19 cellular contexts compared by ENCODE assay signal in the genomic region with DNA sequence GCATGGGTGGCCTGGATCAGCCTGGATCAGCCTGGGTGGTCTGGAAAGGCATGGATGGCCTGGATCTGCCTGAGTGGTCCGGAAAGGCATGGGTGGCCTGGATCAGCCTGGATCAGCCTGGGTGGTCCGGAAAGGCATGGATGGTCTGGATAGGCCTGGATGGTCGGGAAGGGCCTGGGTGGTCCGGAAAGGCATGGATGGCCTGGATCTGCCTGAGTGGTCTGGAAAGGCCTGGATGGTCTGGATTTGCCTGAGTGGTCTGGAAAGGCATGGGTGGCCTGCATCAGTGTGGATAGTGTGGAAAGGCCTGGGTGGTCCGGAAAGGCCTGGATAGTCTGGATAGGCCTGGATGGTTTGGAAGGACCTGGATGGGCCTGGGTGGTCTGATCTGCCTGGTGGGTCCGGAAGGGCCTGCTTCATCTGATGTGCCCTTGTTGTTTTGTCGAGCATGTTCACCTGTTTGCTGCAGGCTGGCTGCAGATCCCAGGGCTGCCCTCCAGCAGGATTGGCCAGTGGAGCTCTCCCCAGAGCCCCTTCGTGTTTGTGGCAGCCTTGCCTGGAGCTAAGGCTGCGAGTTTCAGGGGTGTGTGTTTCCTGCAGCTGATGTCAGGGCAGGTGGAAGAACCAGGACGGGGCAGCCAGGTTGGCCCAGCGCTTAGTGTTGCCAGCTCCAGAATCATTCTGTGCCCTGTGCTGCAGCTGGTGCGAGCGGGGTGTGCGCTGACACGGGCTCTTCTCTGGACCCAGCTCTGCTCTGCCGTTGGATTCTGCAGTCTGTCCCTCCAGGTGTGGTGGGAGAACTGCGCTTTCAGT. TPM values are rescaled to one million over a fixed set of nuclear protein-coding genes. Genes with fewer than 3 reads are reported as not detected.
DNase-seq lines count a peak whose midpoint lies in the region; ATAC-seq and TF ChIP-seq lines count a peak whose summit lies in the region.
"Had no signal": no experiment of that assay in that cellular context is flagged by ENCODE, and none has a peak within 500 bp of the region (broad histone marks: within the 10 kb centered on the region; RNA-seq: fewer than 3 reads in every experiment).

No MANE protein-coding gene starts in this region.

- DNase-seq in right cardiac atrium (peak in 2 of 3 donors; percentile 17 to 19), left ventricle myocardium inferior (no peak), adipocyte (ENCODE audit: low read depth) (no peak), left kidney (ENCODE audit: low read depth, low spot score) (peak; percentile 36), right lobe of liver (no peak), AG20443 (ENCODE audit: low spot score) (no peak)
- no peak for DNase-seq in stimulated activated naive B cell treated with anti-CD40 and anti-IgM and Interleukin-4, amounts not matched to agents 10 μg/mL and 1 μg/mL and 100 μg/mL, for 72 hours
- DNase-seq: BE2C; CD4-positive, alpha-beta T cell; COR-L47; DMS79; KG1; NCI-H1105 treated with DMSO at 0.1 percent for 48 hours; NCI-H2029 treated with DMSO at 0.1 percent for 48 hours; NCI-H2171; NCI-H526 had no signal

- no peak for ATAC-seq in right cardiac atrium
- ATAC-seq in right lobe of liver: no peak
- no peak for ATAC-seq in GM21723 (IDR thresholded peaks at IDR 0.05; ENCODE audit: unreplicated experiment)
- ATAC-seq in stimulated activated naive B cell treated with anti-CD40 and anti-IgM and Interleukin-4, amounts not matched to agents 10 μg/mL and 1 μg/mL and 100 μg/mL, for 72 hours (replicated peaks): no peak
- ATAC-seq: A549 had no signal

- H3K9ac ChIP-seq in adipocyte (ENCODE audit: low read length): peak overlapping the region; percentile 49

- no peak overlapping the region for H3K4me3 ChIP-seq in right cardiac atrium (ENCODE audit: low read length)
- no peak overlapping the region for H3K4me3 ChIP-seq in left ventricle myocardium inferior
- H3K4me3 ChIP-seq in adipocyte (ENCODE audit: low read length): no peak overlapping the region
- no peak overlapping the region for H3K4me3 ChIP-seq in right lobe of liver
- H3K4me3 ChIP-seq: A549, SK-N-MC had no signal

- 95% methylated on average over 17 of the region's 17 CpGs for WGBS in right cardiac atrium
- 80% methylated on average over 5 of the region's 17 CpGs for WGBS in right lobe of liver (ENCODE audit: insufficient coverage, low coverage, low lambda C conversion rate, missing lambda C conversion rate)

- H3K27me3 ChIP-seq in right cardiac atrium (ENCODE audit: control insufficient read depth, insufficient read depth) (no peaks in the 10 kb centered on the region), left ventricle myocardium inferior (ENCODE audit: low read depth) (no peaks in the 10 kb centered on the region), adipocyte (replicated peaks; ENCODE audit: control insufficient read depth, insufficient read depth, low read length) (no peaks in the 10 kb centered on the region), right lobe of liver (no peaks in the 10 kb centered on the region)
- H3K27me3 ChIP-seq: BE2C had no signal

- no peak overlapping the region for H3K27ac ChIP-seq in right cardiac atrium (ENCODE audit: low read length)
- H3K27ac ChIP-seq in left ventricle myocardium inferior (replicated peaks): no peak overlapping the region
- H3K27ac ChIP-seq in right lobe of liver: no peak overlapping the region
- H3K27ac ChIP-seq: A549, SK-N-MC had no signal

- TF ChIP-seq POLR2A in right lobe of liver (IDR thresholded peaks at IDR 0.05): no peak

- intact Hi-C loops in right cardiac atrium (cut with DNase I) (loop anchor here in 3 of 4 donors (5.0 to 10.0 kb wide), 3 partner anchors 106 to 153 kb away; a partner anchor contains a TSS), left ventricle myocardium inferior (cut with micrococcal nuclease) (no loop called here), right lobe of liver (cut with DNase I) (loop anchor here in 1 of 2 donors (10.0 kb wide), 1 partner anchor 146 kb away; a partner anchor contains a TSS)

- H3K9me3 ChIP-seq in right cardiac atrium (ENCODE audit: control insufficient read depth, low read length) (no peaks in the 10 kb centered on the region), left ventricle myocardium inferior (replicated peaks) (no peaks in the 10 kb centered on the region), adipocyte (ENCODE audit: control insufficient read depth, low read length) (no peaks in the 10 kb centered on the region), right lobe of liver (no peaks in the 10 kb centered on the region)
- H3K9me3 ChIP-seq: A549, BE2C had no signal

- H3K4me3 Mint-ChIP-seq in stimulated activated naive B cell treated with anti-CD40 and anti-IgM and Interleukin-4, amounts not matched to agents 10 μg/mL and 1 μg/mL and 100 μg/mL, for 72 hours: no peak overlapping the region
- H3K4me3 Mint-ChIP-seq: CD4-positive, alpha-beta T cell had no signal

- H3K4me1 Mint-ChIP-seq in stimulated activated naive B cell treated with anti-CD40 and anti-IgM and Interleukin-4, amounts not matched to agents 10 μg/mL and 1 μg/mL and 100 μg/mL, for 72 hours: peaks cover 10 to 11% of the 10 kb centered on the region in 2 donors

- peaks cover 19 to 24% of the 10 kb centered on the region in 2 donors for H3K36me3 Mint-ChIP-seq in stimulated activated naive B cell treated with anti-CD40 and anti-IgM and Interleukin-4, amounts not matched to agents 10 μg/mL and 1 μg/mL and 100 μg/mL, for 72 hours

- no peak overlapping the region for H3K27ac Mint-ChIP-seq in stimulated activated naive B cell treated with anti-CD40 and anti-IgM and Interleukin-4, amounts not matched to agents 10 μg/mL and 1 μg/mL and 100 μg/mL, for 72 hours
- H3K27ac Mint-ChIP-seq: CD4-positive, alpha-beta T cell had no signal

- peaks cover 4 to 7% of the 10 kb centered on the region in 2 donors for H3K9me3 Mint-ChIP-seq in stimulated activated naive B cell treated with anti-CD40 and anti-IgM and Interleukin-4, amounts not matched to agents 10 μg/mL and 1 μg/mL and 100 μg/mL, for 72 hours
- H3K9me3 Mint-ChIP-seq: CD4-positive, alpha-beta T cell had no signal

- H3K27me3 Mint-ChIP-seq in stimulated activated naive B cell treated with anti-CD40 and anti-IgM and Interleukin-4, amounts not matched to agents 10 μg/mL and 1 μg/mL and 100 μg/mL, for 72 hours: no peaks in the 10 kb centered on the region
- H3K27me3 Mint-ChIP-seq: CD4-positive, alpha-beta T cell had no signal

- peaks cover 32% of the 10 kb centered on the region for H3K36me3 ChIP-seq in left ventricle myocardium inferior
- peaks cover 12% of the 10 kb centered on the region for H3K36me3 ChIP-seq in adipocyte (ENCODE audit: control insufficient read depth, insufficient read depth, low read length, severe bottlenecking)
- no peaks in the 10 kb centered on the region for H3K36me3 ChIP-seq in right lobe of liver
- H3K36me3 ChIP-seq: BE2C had no signal

- H3K4me1 ChIP-seq in right cardiac atrium (ENCODE audit: control insufficient read depth, insufficient read depth, low read length) (no peaks in the 10 kb centered on the region), left ventricle myocardium inferior (no peaks in the 10 kb centered on the region), adipocyte (ENCODE audit: control insufficient read depth, insufficient read depth, low read length) (no peaks in the 10 kb centered on the region), right lobe of liver (no peaks in the 10 kb centered on the region)
- H3K4me1 ChIP-seq: A549, BE2C had no signal

- TF ChIP-seq CTCF in left ventricle myocardium inferior (IDR thresholded peaks at IDR 0.05; ENCODE audit: borderline replicate concordance) (no peak), right lobe of liver (IDR thresholded peaks at IDR 0.05) (no peak)

RNA-seq across cellular contexts. Expression of a gene that starts 19.3 kb away (rescaled TPM):
- total RNA-seq in right cardiac atrium: 1 to 10 TPM in 2 of 4 donors, under 1 TPM in 2; 0.46 to 1.9 (median 1.00) TPM
- polyA plus RNA-seq in right cardiac atrium: 0.05 TPM
- 0.99 TPM for total RNA-seq in left ventricle myocardium inferior
- under 1 TPM in 3 of 6 experiments, not detected in 3; 0.07 to 0.44 (median 0.35) TPM for total RNA-seq in right lobe of liver

RNA-seq across cellular contexts. Expression of a gene that starts 40.5 kb away (rescaled TPM):
- 100 to 1,000 TPM; 121 to 179 (median 157) TPM for total RNA-seq in right cardiac atrium
- 131 TPM for polyA plus RNA-seq in right cardiac atrium
- total RNA-seq in left ventricle myocardium inferior: 192 TPM
- 10 to 100 TPM; 18.6 to 45.1 (median 29.2) TPM for total RNA-seq in right lobe of liver

Comparison
In these comparisons a context has a peak if more than half of its experiments do, and no peak if none do; other contexts are left out.
1. DNase-seq: peak in right cardiac atrium (2 of 3) and left kidney (single experiment); none in left ventricle myocardium inferior (single experiment), adipocyte (single experiment), right lobe of liver (0 of 3), stimulated activated naive B cell treated with anti-CD40 and anti-IgM and Interleukin-4, amounts not matched to agents 10 μg/mL and 1 μg/mL and 100 μg/mL, for 72 hours (single experiment) and AG20443 (single experiment).